ENCODE assay signal across 10 cellular contexts in genomic region chr21:46226146-46226545, GRCh38. TPM values are rescaled to one million over a fixed set of nuclear protein-coding genes. Genes with fewer than 3 reads are reported as not detected.
DNase-seq lines count a peak whose midpoint lies in the region; ATAC-seq, FAIRE-seq and TF ChIP-seq lines count a peak whose summit lies in the region.
"Had no signal": no experiment of that assay in that cellular context is flagged by ENCODE, and none has a peak within 500 bp of the region (broad histone marks: within the 10 kb centered on the region; RNA-seq: fewer than 3 reads in every experiment).

No MANE protein-coding gene starts in this region.

- peaks cover 9% of the 10 kb centered on the region; the same call in 1 of the 2 replicates for H3F3A ChIP-seq in SU-DHL-6 (ENCODE audit: insufficient read depth)

- H3K27me3 ChIP-seq in DND-41 (ENCODE audit: insufficient read depth, low read length, poor library complexity) (no peaks in the 10 kb centered on the region), SU-DHL-6 (ENCODE audit: low read length) (no peaks in the 10 kb centered on the region)
- H3K27me3 ChIP-seq: spleen had no signal

- H3K9ac ChIP-seq in DND-41 (ENCODE audit: low read depth, low read length) = peak overlapping the region; percentile 82; the same call in 1 of the 2 replicates
- peak overlapping the region; percentile 88; the same call in 1 of the 2 replicates for H3K9ac ChIP-seq in SU-DHL-6 (ENCODE audit: low read length)

- FAIRE-seq in urothelium cell line (lab: Jason Lieb, UNC) = no peak

- H3K36me3 ChIP-seq in DND-41 (ENCODE audit: insufficient read depth, low read length) = peaks cover 43% of the 10 kb centered on the region
- H3K36me3 ChIP-seq in SU-DHL-6 (ENCODE audit: low read length) = no peaks in the 10 kb centered on the region; the same call in 1 of the 2 replicates

- peak overlapping the region; percentile 13; the same call in 1 of the 2 replicates for H3K27ac ChIP-seq in DND-41 (ENCODE audit: low read length)
- H3K27ac ChIP-seq in SU-DHL-6 (ENCODE audit: low read depth, low read length) = peak overlapping the region; percentile 45; the same call in 1 of the 2 replicates
- H3K27ac ChIP-seq: spleen had no signal

- peaks cover 44% of the 10 kb centered on the region for H3K4me1 ChIP-seq in DND-41 (ENCODE audit: insufficient read depth, low read length)

- no peak for TF ChIP-seq CTCF in DND-41 (IDR thresholded peaks at IDR 0.05; ENCODE audit: borderline replicate concordance, extremely low read depth, low read length, poor library complexity, severe bottlenecking)
- no peak for TF ChIP-seq CTCF in SU-DHL-6 (IDR thresholded peaks at IDR 0.05; ENCODE audit: insufficient read depth, low read length, poor library complexity, severe bottlenecking)
- TF ChIP-seq CTCF in fibroblast of the aortic adventitia (IDR thresholded peaks at IDR 0.05; ENCODE audit: insufficient read depth, low read length) = no peak
- TF ChIP-seq CTCF in retinal pigment epithelial cell (conservative IDR thresholded peaks at IDR 0.05; ENCODE audit: low read depth, low read length) = no peak

- ATAC-seq in DND-41 (ENCODE audit: insufficient read depth, low read depth) (no peak), GM18873 (IDR thresholded peaks at IDR 0.05; ENCODE audit: low FRiP score, unreplicated experiment) (no peak), GM19397 (IDR thresholded peaks at IDR 0.05; ENCODE audit: unreplicated experiment) (no peak)

- H2AFZ ChIP-seq in DND-41 (ENCODE audit: low read depth, low read length) (no peak overlapping the region), SU-DHL-6 (ENCODE audit: low read depth, low read length, severe bottlenecking) (no peak overlapping the region)

- DNase-seq in DND-41 (no peak), fibroblast of the aortic adventitia (ENCODE audit: low read depth) (peak; percentile 29), retinal pigment epithelial cell (ENCODE audit: low read depth) (peak; percentile 62), NCI-H345 treated with DMSO at 0.1 percent for 48 hours (lab: John Stamatoyannopoulos, UW; ENCODE audit: unreplicated experiment) (no peak), urothelium cell line (ENCODE audit: low spot score) (no peak)
- DNase-seq: DMS79 had no signal

- H3K79me2 ChIP-seq in DND-41 (ENCODE audit: insufficient read depth, low read length) (peaks cover 86% of the 10 kb centered on the region), SU-DHL-6 (ENCODE audit: insufficient read depth, low read length) (peaks cover 62% of the 10 kb centered on the region)

- peak overlapping the region; percentile 91 for H3K4me2 ChIP-seq in DND-41 (ENCODE audit: insufficient read depth, low read length)
- peak overlapping the region; percentile 83 for H3K4me2 ChIP-seq in SU-DHL-6 (ENCODE audit: low read depth, low read length, poor library complexity, severe bottlenecking)

- H3K4me3 ChIP-seq in DND-41 (ENCODE audit: low read depth in 1 of 2, low read length in 2 of 2) (peak overlapping the region in 1 of 2 experiments; percentile 93; a peak in 2 of 4 replicates), SU-DHL-6 (ENCODE audit: insufficient read depth, low read length, poor library complexity, severe bottlenecking) (no peak overlapping the region), fibroblast of the aortic adventitia (ENCODE audit: low read depth, low read length) (peak overlapping the region; percentile 92), retinal pigment epithelial cell (ENCODE audit: low read length) (peak overlapping the region; percentile 88)
- H3K4me3 ChIP-seq: spleen had no signal

- H3K9me2 ChIP-seq in SU-DHL-6 (replicated peaks; ENCODE audit: insufficient read depth, low read length) = no peaks in the 10 kb centered on the region

- H3K9me3 ChIP-seq in DND-41 (ENCODE audit: insufficient read depth, low read length, severe bottlenecking) (no peaks in the 10 kb centered on the region), SU-DHL-6 (ENCODE audit: insufficient read depth, low read length) (no peaks in the 10 kb centered on the region)
- H3K9me3 ChIP-seq: spleen had no signal

- H4K20me1 ChIP-seq in DND-41 (ENCODE audit: insufficient read depth, low read length) (peaks cover 26% of the 10 kb centered on the region; the same call in 1 of the 2 replicates), SU-DHL-6 (ENCODE audit: low read depth, low read length) (no peaks in the 10 kb centered on the region)

RNA-seq across cellular contexts. Expression of gene LSS, which starts 2.4 kb away (rescaled TPM):
- 67.2 and 124 TPM in 2 replicates for total RNA-seq in fibroblast of the aortic adventitia (ENCODE audit: low replicate concordance)

RNA-seq across cellular contexts. Expression of gene SPATC1L, which starts 41.9 kb away (rescaled TPM):
- total RNA-seq in fibroblast of the aortic adventitia (ENCODE audit: low replicate concordance) = 6.1 and 9.4 TPM in 2 replicates

RNA-seq across cellular contexts. Expression of gene MCM3AP, which starts 59.3 kb away (rescaled TPM):
- 66.4 and 77.4 TPM in 2 replicates for total RNA-seq in fibroblast of the aortic adventitia (ENCODE audit: low replicate concordance)

RNA-seq across cellular contexts. Expression of gene YBEY, which starts 60.0 kb away (rescaled TPM):
- 16.5 and 22.4 TPM in 2 replicates for total RNA-seq in fibroblast of the aortic adventitia (ENCODE audit: low replicate concordance)

Comparison
In these comparisons a context has a peak if more than half of its experiments do, and no peak if none do; other contexts are left out.
1. DNase-seq: peak in fibroblast of the aortic adventitia (single experiment) and retinal pigment epithelial cell (single experiment); none in DND-41 (single experiment), NCI-H345 treated with DMSO at 0.1 percent for 48 hours (single experiment) and urothelium cell line (single experiment).